ENCODE assay signal across 1 cellular context in the genomic region with DNA sequence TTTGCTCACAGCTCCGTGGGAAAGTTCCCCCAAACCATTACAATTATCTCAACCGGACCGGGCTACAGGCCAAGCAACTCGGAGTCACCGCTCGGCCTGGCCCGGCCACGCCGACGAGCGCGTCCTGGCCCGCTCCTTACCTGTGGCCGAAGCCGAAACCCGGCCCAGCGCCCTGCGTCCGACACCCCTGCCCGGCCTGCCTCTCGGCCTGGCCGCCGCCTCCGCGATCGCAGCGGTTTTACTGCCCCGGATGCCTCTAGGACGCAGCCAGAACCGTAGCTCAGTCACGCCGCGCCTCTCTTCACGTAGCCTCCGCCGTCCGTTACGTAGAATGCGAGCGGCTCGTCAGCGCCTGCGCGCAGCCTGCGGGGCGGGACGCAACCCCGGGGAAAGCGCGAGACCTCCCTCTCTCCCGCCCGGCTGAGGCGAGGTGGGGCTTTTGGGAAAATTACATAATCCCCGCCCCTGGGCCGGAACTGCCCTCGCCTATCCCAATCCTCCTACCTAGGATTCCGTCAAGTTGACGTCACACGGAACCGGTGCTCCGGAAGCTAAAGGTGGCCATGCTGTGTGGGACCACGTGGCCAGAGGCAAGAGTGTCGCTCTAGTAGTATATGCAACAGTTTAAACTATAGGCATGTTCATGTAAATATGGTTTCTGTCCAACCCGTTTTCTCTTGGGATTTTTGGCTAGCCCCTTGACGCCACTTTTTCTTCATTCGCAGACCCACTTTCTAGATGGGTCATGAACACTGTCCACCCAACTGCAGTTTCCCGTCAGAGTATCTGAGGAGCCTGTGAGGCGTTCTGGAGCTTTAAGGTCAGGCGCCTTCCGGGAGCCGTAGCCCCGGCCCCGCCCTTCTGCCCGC.
TF ChIP-seq lines count a peak whose summit lies in the region.

A gene with protein sequence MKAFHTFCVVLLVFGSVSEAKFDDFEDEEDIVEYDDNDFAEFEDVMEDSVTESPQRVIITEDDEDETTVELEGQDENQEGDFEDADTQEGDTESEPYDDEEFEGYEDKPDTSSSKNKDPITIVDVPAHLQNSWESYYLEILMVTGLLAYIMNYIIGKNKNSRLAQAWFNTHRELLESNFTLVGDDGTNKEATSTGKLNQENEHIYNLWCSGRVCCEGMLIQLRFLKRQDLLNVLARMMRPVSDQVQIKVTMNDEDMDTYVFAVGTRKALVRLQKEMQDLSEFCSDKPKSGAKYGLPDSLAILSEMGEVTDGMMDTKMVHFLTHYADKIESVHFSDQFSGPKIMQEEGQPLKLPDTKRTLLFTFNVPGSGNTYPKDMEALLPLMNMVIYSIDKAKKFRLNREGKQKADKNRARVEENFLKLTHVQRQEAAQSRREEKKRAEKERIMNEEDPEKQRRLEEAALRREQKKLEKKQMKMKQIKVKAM (minus strand): TSS at position 326 of the 869 bp plus-strand sequence. CDS start 7,422 bp downstream, outside the sequence.

TF ChIP-seq in HEK293, 187 proteins besides CTCF, POLR2A, EP300 and RAD21 (continued from another document and continues in another):
- TF ChIP-seq ZBTB48 (tag by site-specific recombination; IDR thresholded peaks at IDR 0.05) (peak; percentile 30; the same call in 1 of the 2 replicates), ZNF211 (tag by site-specific recombination; IDR thresholded peaks at IDR 0.05; ENCODE audit: low read depth) (no peak), ZBTB21 (tag by site-specific recombination; IDR thresholded peaks at IDR 0.05) (peak; percentile 99), ZSCAN30 (tag by site-specific recombination; IDR thresholded peaks at IDR 0.05) (peak; percentile 55), ZSCAN16 (tag by site-specific recombination; IDR thresholded peaks at IDR 0.05) (0 out of 2 replicates have a peak, but pooled peaks have one; percentile 23), ATF2 (tag by site-specific recombination; IDR thresholded peaks at IDR 0.05; ENCODE audit: low read depth) (peak; percentile 98), ZNF76 (tag by site-specific recombination; IDR thresholded peaks at IDR 0.05; ENCODE audit: borderline replicate concordance, low read depth) (peak; percentile 88), REST (tag by site-specific recombination; IDR thresholded peaks at IDR 0.05) (peak; percentile 56; the same call in 1 of the 2 replicates), ZNF174 (tag by site-specific recombination; IDR thresholded peaks at IDR 0.05) (no peak), KLF8 (tag by site-specific recombination; IDR thresholded peaks at IDR 0.05) (peak; percentile 97), KLF17 (tag by site-specific recombination; IDR thresholded peaks at IDR 0.05) (peak; percentile 77), ZNF530 (tag by site-specific recombination; IDR thresholded peaks at IDR 0.05; ENCODE audit: low read depth) (no peak), ZNF16 (tag by site-specific recombination; IDR thresholded peaks at IDR 0.05; ENCODE audit: low read depth) (no peak), KLF9 (tag by site-specific recombination; IDR thresholded peaks at IDR 0.05; ENCODE audit: low read depth) (peak; percentile 78), ZNF777 (tag by site-specific recombination; IDR thresholded peaks at IDR 0.05; ENCODE audit: borderline replicate concordance) (no peak), ZNF580 (tag by site-specific recombination; IDR thresholded peaks at IDR 0.05) (peak; percentile 98), TRIM28 (IDR thresholded peaks at IDR 0.05; ENCODE audit: borderline replicate concordance, low read length) (0 out of 2 replicates have a peak, but pooled peaks have one; percentile 70), SP3 (tag by site-specific recombination; IDR thresholded peaks at IDR 0.05) (peak; percentile 97), ZNF677 (tag by site-specific recombination; IDR thresholded peaks at IDR 0.05) (no peak), ZNF184 (tag by site-specific recombination; IDR thresholded peaks at IDR 0.05) (peak; percentile 58; the same call in 1 of the 2 replicates), TSHZ1 (tag by site-specific recombination; IDR thresholded peaks at IDR 0.05; ENCODE audit: borderline replicate concordance) (no peak), ZIC2 (tag by site-specific recombination; IDR thresholded peaks at IDR 0.05) (peak; percentile 32; the same call in 1 of the 2 replicates), SCRT2 (tag by site-specific recombination; IDR thresholded peaks at IDR 0.05) (peak; percentile 99), ZNF560 (tag by site-specific recombination; IDR thresholded peaks at IDR 0.05; ENCODE audit: borderline replicate concordance) (no peak), ZNF776 (tag by site-specific recombination; IDR thresholded peaks at IDR 0.05; ENCODE audit: borderline replicate concordance) (no peak), WT1 (tag by site-specific recombination; IDR thresholded peaks at IDR 0.05) (peak; percentile 48), ZFP69B (tag by site-specific recombination; IDR thresholded peaks at IDR 0.05) (peak; percentile 91), ZNF692 (tag by site-specific recombination; IDR thresholded peaks at IDR 0.05) (peak; percentile 88), ZNF2 (tag by site-specific recombination; IDR thresholded peaks at IDR 0.05) (peak; percentile 91), ZNF404 (tag by site-specific recombination; IDR thresholded peaks at IDR 0.05) (no peak), KLF1 (tag by site-specific recombination; IDR thresholded peaks at IDR 0.05) (peak; percentile 59; the same call in 1 of the 2 replicates), REPIN1 (tag by site-specific recombination; IDR thresholded peaks at IDR 0.05; ENCODE audit: low read depth) (no peak), ZNF623 (tag by site-specific recombination; IDR thresholded peaks at IDR 0.05) (peak; percentile 25; the same call in 1 of the 2 replicates), ZBTB17 (tag by site-specific recombination; IDR thresholded peaks at IDR 0.05) (peak; percentile 88), ZNF266 (tag by site-specific recombination; IDR thresholded peaks at IDR 0.05; ENCODE audit: low read depth) (no peak), ZNF501 (tag by site-specific recombination; IDR thresholded peaks at IDR 0.05) (no peak; the same call in none of the 2 replicates), ZNF10 (tag by site-specific recombination; IDR thresholded peaks at IDR 0.05) (no peak; the same call in 1 of the 2 replicates), ZNF248 (tag by site-specific recombination; IDR thresholded peaks at IDR 0.05) (no peak), GLIS1 (tag by site-specific recombination; IDR thresholded peaks at IDR 0.05) (peak; percentile 35; the same call in 1 of the 2 replicates)
- TF ChIP-seq, protein P1, sequence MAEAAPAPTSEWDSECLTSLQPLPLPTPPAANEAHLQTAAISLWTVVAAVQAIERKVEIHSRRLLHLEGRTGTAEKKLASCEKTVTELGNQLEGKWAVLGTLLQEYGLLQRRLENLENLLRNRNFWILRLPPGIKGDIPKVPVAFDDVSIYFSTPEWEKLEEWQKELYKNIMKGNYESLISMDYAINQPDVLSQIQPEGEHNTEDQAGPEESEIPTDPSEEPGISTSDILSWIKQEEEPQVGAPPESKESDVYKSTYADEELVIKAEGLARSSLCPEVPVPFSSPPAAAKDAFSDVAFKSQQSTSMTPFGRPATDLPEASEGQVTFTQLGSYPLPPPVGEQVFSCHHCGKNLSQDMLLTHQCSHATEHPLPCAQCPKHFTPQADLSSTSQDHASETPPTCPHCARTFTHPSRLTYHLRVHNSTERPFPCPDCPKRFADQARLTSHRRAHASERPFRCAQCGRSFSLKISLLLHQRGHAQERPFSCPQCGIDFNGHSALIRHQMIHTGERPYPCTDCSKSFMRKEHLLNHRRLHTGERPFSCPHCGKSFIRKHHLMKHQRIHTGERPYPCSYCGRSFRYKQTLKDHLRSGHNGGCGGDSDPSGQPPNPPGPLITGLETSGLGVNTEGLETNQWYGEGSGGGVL (tag by site-specific recombination; IDR thresholded peaks at IDR 0.05) = no peak
- TF ChIP-seq, protein P2, sequence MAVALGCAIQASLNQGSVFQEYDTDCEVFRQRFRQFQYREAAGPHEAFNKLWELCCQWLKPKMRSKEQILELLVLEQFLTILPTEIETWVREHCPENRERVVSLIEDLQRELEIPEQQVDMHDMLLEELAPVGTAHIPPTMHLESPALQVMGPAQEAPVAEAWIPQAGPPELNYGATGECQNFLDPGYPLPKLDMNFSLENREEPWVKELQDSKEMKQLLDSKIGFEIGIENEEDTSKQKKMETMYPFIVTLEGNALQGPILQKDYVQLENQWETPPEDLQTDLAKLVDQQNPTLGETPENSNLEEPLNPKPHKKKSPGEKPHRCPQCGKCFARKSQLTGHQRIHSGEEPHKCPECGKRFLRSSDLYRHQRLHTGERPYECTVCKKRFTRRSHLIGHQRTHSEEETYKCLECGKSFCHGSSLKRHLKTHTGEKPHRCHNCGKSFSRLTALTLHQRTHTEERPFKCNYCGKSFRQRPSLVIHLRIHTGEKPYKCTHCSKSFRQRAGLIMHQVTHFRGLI (tag by site-specific recombination; IDR thresholded peaks at IDR 0.05) = peak; percentile 13; the same call in 1 of the 2 replicates
